ENCODE assay signal across 25 cellular contexts in genomic region chr15:66071621-66072295, GRCh38.
DNase-seq lines count a peak whose midpoint lies in the region; ATAC-seq and TF ChIP-seq lines count a peak whose summit lies in the region.
"Had no signal": no experiment of that assay in that cellular context is flagged by ENCODE, and none has a peak within 500 bp of the region (broad histone marks: within the 10 kb centered on the region; RNA-seq: fewer than 3 reads in every experiment).

No MANE protein-coding gene starts in this region.

- no peaks in the 10 kb centered on the region for H3K9me3 ChIP-seq in RWPE2 (ENCODE audit: severe bottlenecking)
- H3K9me3 ChIP-seq in sigmoid colon: no peaks in the 10 kb centered on the region
- H3K9me3 ChIP-seq: body of pancreas, esophagus muscularis mucosa, SJSA1, stomach, transverse colon had no signal

- no peak for ATAC-seq in RWPE2 (ENCODE audit: low read depth)
- ATAC-seq in Right ventricle myocardium inferior: no peak
- ATAC-seq: PC-3, T-helper 17 cell had no signal

- no peaks in the 10 kb centered on the region for H3K4me1 Mint-ChIP-seq in T-helper 2 cell treated with Interferon-gamma antibody and Interleukin-4, amounts not matched to agents 5 μg/mL and 100 μg/mL, for 36 hours (ENCODE audit: low read depth)
- H3K4me1 Mint-ChIP-seq: activated naive CD8-positive, alpha-beta T cell treated with anti-CD3 and anti-CD28 coated beads for 36 hours; T-helper 17 cell had no signal

- no peaks in the 10 kb centered on the region for H3K36me3 Mint-ChIP-seq in T-helper 2 cell treated with Interferon-gamma antibody and Interleukin-4, amounts not matched to agents 5 μg/mL and 100 μg/mL, for 36 hours (ENCODE audit: low read depth)
- H3K36me3 Mint-ChIP-seq: activated naive CD8-positive, alpha-beta T cell treated with anti-CD3 and anti-CD28 coated beads for 36 hours had no signal

- H3K4me3 ChIP-seq in RWPE2 (ENCODE audit: severe bottlenecking): no peak overlapping the region
- H3K4me3 ChIP-seq in sigmoid colon: no peak overlapping the region
- H3K4me3 ChIP-seq: body of pancreas, esophagus muscularis mucosa, SJSA1, stomach, transverse colon had no signal

- no peak for TF ChIP-seq POLR2A in sigmoid colon (IDR thresholded peaks at IDR 0.05)

- H3K27ac ChIP-seq in RWPE2 (ENCODE audit: poor library complexity, severe bottlenecking) (no peak overlapping the region), sigmoid colon (no peak overlapping the region)
- H3K27ac ChIP-seq: esophagus muscularis mucosa, SJSA1, transverse colon had no signal

- H3K4me1 ChIP-seq in RWPE2 (ENCODE audit: insufficient read depth, poor library complexity, severe bottlenecking) (no peaks in the 10 kb centered on the region), sigmoid colon (peaks cover 0 to 15% (median 13%) of the 10 kb centered on the region in 4 donors)
- H3K4me1 ChIP-seq: SJSA1, transverse colon had no signal

- no peak overlapping the region for H3K27ac Mint-ChIP-seq in T-helper 2 cell treated with Interferon-gamma antibody and Interleukin-4, amounts not matched to agents 5 μg/mL and 100 μg/mL, for 36 hours
- H3K27ac Mint-ChIP-seq: activated naive CD8-positive, alpha-beta T cell treated with anti-CD3 and anti-CD28 coated beads for 36 hours; activated T-helper 2 cell treated with anti-CD3 and anti-CD28 coated beads, Interferon-gamma antibody, Interleukin-2, Interleukin-4, amounts not matched to agents 10 μg/mL and 5 μg/mL and 100 μg/mL, durations not matched to agents 14 hours and 24 hours and 36 hours; T-helper 17 cell had no signal

- H3K27me3 Mint-ChIP-seq in T-helper 2 cell treated with Interferon-gamma antibody and Interleukin-4, amounts not matched to agents 5 μg/mL and 100 μg/mL, for 36 hours (ENCODE audit: low read depth): peaks cover 21% of the 10 kb centered on the region
- H3K27me3 Mint-ChIP-seq: activated naive CD8-positive, alpha-beta T cell treated with anti-CD3 and anti-CD28 coated beads for 36 hours had no signal

- no peak for TF ChIP-seq CTCF in RWPE2 (IDR thresholded peaks at IDR 0.05; ENCODE audit: poor library complexity, severe bottlenecking)
- TF ChIP-seq CTCF in sigmoid colon (IDR thresholded peaks at IDR 0.05): no peak

- no peaks in the 10 kb centered on the region for H3K27me3 ChIP-seq in RWPE2 (ENCODE audit: insufficient read depth, poor library complexity, severe bottlenecking)
- H3K27me3 ChIP-seq in sigmoid colon: no peaks in the 10 kb centered on the region
- H3K27me3 ChIP-seq: body of pancreas, esophagus muscularis mucosa, stomach, transverse colon had no signal

- DNase-seq in GM04503 (ENCODE audit: low read depth) (peak; percentile 27), RWPE2 (ENCODE audit: low spot score) (peak; percentile 59), fibroblast of gingiva (ENCODE audit: low read depth) (peak; percentile 52), sigmoid colon (peak; percentile 43), Right ventricle myocardium inferior (ENCODE audit: missing footprints) (no peak), NCI-H1092 (lab: John Stamatoyannopoulos, UW) (no peak)
- no peak for DNase-seq in T-helper 2 cell treated with Interferon-gamma antibody and Interleukin-4, amounts not matched to agents 5 μg/mL and 100 μg/mL, for 36 hours (ENCODE audit: low spot score)
- no peak for DNase-seq in activated effector memory CD4-positive, alpha-beta T cell treated with Interleukin-2 at 50 U/mL for 16 hours
- DNase-seq: activated CD4-positive, alpha-beta T cell treated with anti-CD3 and anti-CD28 coated beads, Interleukin-2, amount 50 U/mL, for 48 hours; activated CD8-positive, alpha-beta memory T cell treated with anti-CD3 and anti-CD28 coated beads, Interleukin-2, amount 50 U/mL, for 48 hours; activated naive CD8-positive, alpha-beta T cell treated with anti-CD3 and anti-CD28 coated beads for 36 hours; effector CD4-positive, alpha-beta T cell; H9; mammary epithelial cell; MV-4-11; NCI-H187 treated with DMSO at 0.1 percent for 48 hours; NCI-H345; PC-3; T-helper 17 cell; transverse colon had no signal

- intact Hi-C loops in sigmoid colon (cut with DNase I) (no loop called here), Right ventricle myocardium inferior (cut with DNase I) (no loop called here)

- 90 to 93% methylated on average over 12 of the region's 12 CpGs for WGBS in sigmoid colon, 2 donors

- no peak for TF ChIP-seq EP300 in sigmoid colon (IDR thresholded peaks at IDR 0.05)

- H3K36me3 ChIP-seq in RWPE2 (ENCODE audit: low read depth) (no peaks in the 10 kb centered on the region), sigmoid colon (no peaks in the 10 kb centered on the region)
- H3K36me3 ChIP-seq: esophagus muscularis mucosa, SJSA1, stomach, transverse colon had no signal

- no peak overlapping the region for H3K4me3 Mint-ChIP-seq in T-helper 2 cell treated with Interferon-gamma antibody and Interleukin-4, amounts not matched to agents 5 μg/mL and 100 μg/mL, for 36 hours
- H3K4me3 Mint-ChIP-seq: activated naive CD8-positive, alpha-beta T cell treated with anti-CD3 and anti-CD28 coated beads for 36 hours; H9; T-helper 17 cell had no signal

- H3K9me3 Mint-ChIP-seq in T-helper 2 cell treated with Interferon-gamma antibody and Interleukin-4, amounts not matched to agents 5 μg/mL and 100 μg/mL, for 36 hours: no peaks in the 10 kb centered on the region
- H3K9me3 Mint-ChIP-seq: activated naive CD8-positive, alpha-beta T cell treated with anti-CD3 and anti-CD28 coated beads for 36 hours; activated T-helper 2 cell treated with anti-CD3 and anti-CD28 coated beads, Interferon-gamma antibody, Interleukin-2, Interleukin-4, amounts not matched to agents 10 μg/mL and 5 μg/mL and 100 μg/mL, durations not matched to agents 14 hours and 24 hours and 36 hours; H9 had no signal

Comparison
In these comparisons a context has a peak if more than half of its experiments do, and no peak if none do; other contexts are left out.
1. DNase-seq: peak in GM04503 (single experiment), RWPE2 (single experiment), fibroblast of gingiva (single experiment) and sigmoid colon (single experiment); none in Right ventricle myocardium inferior (single experiment), T-helper 2 cell treated with Interferon-gamma antibody and Interleukin-4, amounts not matched to agents 5 μg/mL and 100 μg/mL, for 36 hours (single experiment), NCI-H1092 (single experiment) and activated effector memory CD4-positive, alpha-beta T cell treated with Interleukin-2 at 50 U/mL for 16 hours (single experiment).